Comparison of ENCODE assay signal across 18 cellular contexts in the genomic region with DNA sequence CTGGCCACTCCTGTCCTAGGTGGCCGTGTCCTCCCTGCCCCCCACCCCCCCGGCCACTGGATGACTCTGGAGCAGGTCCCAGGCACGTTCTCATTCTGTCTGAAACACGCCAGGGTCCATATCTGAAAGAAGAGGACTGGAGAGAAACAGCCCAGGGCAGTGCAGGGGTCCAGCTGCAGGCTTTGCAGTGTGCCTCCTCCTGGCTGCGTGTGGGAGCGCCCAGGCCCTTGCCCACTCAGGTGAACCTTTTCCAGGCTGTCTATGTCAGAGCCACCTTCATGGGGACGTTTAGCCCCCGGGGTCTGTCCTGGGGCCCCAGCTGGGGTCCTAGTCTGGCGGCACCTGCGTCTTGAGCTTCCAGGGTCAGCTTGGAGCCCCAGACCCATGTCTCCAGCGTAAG. TPM values are rescaled to one million over a fixed set of nuclear protein-coding genes. Genes with fewer than 3 reads are reported as not detected.
A peak's percentile ranks its signal among the peaks of the same experiment; 100 is the strongest.
DNase-seq lines count a peak whose midpoint lies in the region; ATAC-seq and TF ChIP-seq lines count a peak whose summit lies in the region.
"Had no signal": no experiment of that assay in that cellular context is flagged by ENCODE, and none has a peak within 500 bp of the region (broad histone marks: within the 10 kb centered on the region; RNA-seq: fewer than 3 reads in every experiment).

No MANE protein-coding gene starts in this region.

- WGBS in right lobe of liver (ENCODE audit: insufficient coverage, low coverage, low lambda C conversion rate, missing lambda C conversion rate), result 22% methylated on average over 5 of the region's 11 CpGs
- WGBS in upper lobe of left lung, 2 donors, result 83% methylated on average over 11 of the region's 11 CpGs; no CpG with 5 or more reads in 1 of the 2 donors

- no peak for TF ChIP-seq CTCF in cardiac muscle cell (IDR thresholded peaks at IDR 0.05; ENCODE audit: low read depth, low read length)
- peak; percentile 4 for TF ChIP-seq CTCF in astrocyte of the spinal cord (IDR thresholded peaks at IDR 0.05; ENCODE audit: low read depth, low read length)
- TF ChIP-seq CTCF in right lobe of liver (IDR thresholded peaks at IDR 0.05), result peak in 1 of 4 donors; percentile 7
- peak in 2 of 6 experiments; percentile 6 to 14 for TF ChIP-seq CTCF in upper lobe of left lung (IDR thresholded peaks at IDR 0.05)

- TF ChIP-seq EP300 in upper lobe of left lung (IDR thresholded peaks at IDR 0.05), result no peak

- H3K27me3 ChIP-seq in cardiac muscle cell (no peaks in the 10 kb centered on the region), right lobe of liver (no peaks in the 10 kb centered on the region), upper lobe of left lung (no peaks in the 10 kb centered on the region)

- H3K4me3 ChIP-seq in cardiac muscle cell (no peak overlapping the region), astrocyte of the spinal cord (ENCODE audit: low read depth, low read length) (no peak overlapping the region), right lobe of liver (peak overlapping the region in 2 of 3 donors; percentile 32 to 66), upper lobe of left lung (no peak overlapping the region)

- ATAC-seq in Right ventricle myocardium inferior, result no peak
- peak in 3 of 4 donors; percentile 13 to 41 (median 22) for ATAC-seq in right lobe of liver
- ATAC-seq in upper lobe of left lung (ENCODE audit: low FRiP score in 2 of 2), result no peak
- ATAC-seq in HG02852 (IDR thresholded peaks at IDR 0.05; ENCODE audit: unreplicated experiment), result no peak
- ATAC-seq: PC-3; stimulated activated naive B cell treated with anti-CD40 and anti-IgM and Interleukin-4, amounts not matched to agents 10 μg/mL and 1 μg/mL and 100 μg/mL, for 72 hours had no signal

- H3K27ac ChIP-seq in cardiac muscle cell, result peak overlapping the region; percentile 82
- H3K27ac ChIP-seq in right lobe of liver, result peak overlapping the region; percentile 92 to 94 (median 94)
- H3K27ac ChIP-seq in upper lobe of left lung, result peak overlapping the region in 2 of 4 donors; percentile 43 to 59

- in situ Hi-C loops in astrocyte of the spinal cord (cut with HindIII; ENCODE audit: low sequenced_read_pairs), result no loop called here

- intact Hi-C loops in Right ventricle myocardium inferior (cut with DNase I) (no loop called here), right lobe of liver (cut with DNase I) (loop anchor here in 1 of 2 donors (10.0 kb wide), 1 partner anchor 51 kb away; no protein-coding TSS in a partner anchor)

- H3K9me3 ChIP-seq in cardiac muscle cell (ENCODE audit: low read depth) (no peaks in the 10 kb centered on the region), right lobe of liver (no peaks in the 10 kb centered on the region), upper lobe of left lung (no peaks in the 10 kb centered on the region)

- H3K36me3 ChIP-seq in cardiac muscle cell (no peaks in the 10 kb centered on the region), right lobe of liver (no peaks in the 10 kb centered on the region), upper lobe of left lung (peaks cover 0 to 5% (median 0%) of the 10 kb centered on the region in 4 donors)

- TF ChIP-seq POLR2A in right lobe of liver (IDR thresholded peaks at IDR 0.05), result no peak
- no peak for TF ChIP-seq POLR2A in upper lobe of left lung (IDR thresholded peaks at IDR 0.05)

- H3K4me1 ChIP-seq in cardiac muscle cell (ENCODE audit: low read depth) (peaks cover 24% of the 10 kb centered on the region), right lobe of liver (peaks cover 0 to 26% (median 2%) of the 10 kb centered on the region in 4 donors), upper lobe of left lung (peaks cover 0 to 17% (median 6%) of the 10 kb centered on the region in 4 donors)

- peak in 1 of 2 donors; percentile 57 for DNase-seq in cardiac muscle cell (ENCODE audit: low read depth in 1 of 2, low spot score in 1 of 2)
- DNase-seq in Right ventricle myocardium inferior (ENCODE audit: missing footprints), result no peak
- DNase-seq in astrocyte of the spinal cord (ENCODE audit: low read depth, low spot score), result no peak
- DNase-seq in right lobe of liver, result peak in 2 of 3 donors; percentile 38 to 52
- DNase-seq in upper lobe of left lung, result peak; percentile 46 to 61
- DNase-seq in cerebellar cortex (ENCODE audit: low spot score), result no peak
- DNase-seq in T-helper 9 cell, result no peak
- DNase-seq: activated CD4-positive, alpha-beta T cell treated with anti-CD3 and anti-CD28 coated beads for 1 hour; activated naive CD8-positive, alpha-beta T cell treated with anti-CD3 and anti-CD28 coated beads, Interleukin-2, amount 10 ng/mL, durations not matched to agents 7 days and 5 days; activated T-cell treated with anti-CD3 and anti-CD28 coated beads, Interleukin-2, amount 50 U/mL, for 1 hour; cerebellar nuclear complex; KG1; kidney glomerular epithelial cell; NCI-H1436 treated with DMSO at 0.1 percent for 48 hours; NCI-H446 treated with DMSO at 0.1 percent for 48 hours; PC-3; stimulated activated naive B cell treated with anti-CD40 and anti-IgM and Interleukin-4, amounts not matched to agents 10 μg/mL and 1 μg/mL and 100 μg/mL, for 72 hours had no signal

RNA-seq across cellular contexts. Expression of a gene that starts 15.6 kb away (rescaled TPM):
- total RNA-seq in cardiac muscle cell (49.3 and 79.3 TPM in 2 replicates), Right ventricle myocardium inferior (80.0 TPM), right lobe of liver (10 to 100 TPM; 29.7 to 72.0 (median 34.8) TPM), upper lobe of left lung (100 to 1,000 TPM in 3 of 6 donors, 10 to 100 TPM in 3; 59.8 to 302 (median 104) TPM)
- 51.8 and 57.5 TPM in 2 replicates for polyA plus RNA-seq in cardiac muscle cell

Comparison
In these comparisons a context has a peak if more than half of its experiments do, and no peak if none do; other contexts are left out.
1. DNase-seq: peak in right lobe of liver (2 of 3) and upper lobe of left lung (2 of 2); none in Right ventricle myocardium inferior (single experiment), astrocyte of the spinal cord (single experiment), cerebellar cortex (single experiment) and T-helper 9 cell (single experiment).
2. H3K4me3 ChIP-seq: peak in right lobe of liver (2 of 3); none in cardiac muscle cell (single experiment), astrocyte of the spinal cord (single experiment) and upper lobe of left lung (0 of 4).
3. ATAC-seq: peak in right lobe of liver (3 of 4); none in Right ventricle myocardium inferior (single experiment), upper lobe of left lung (0 of 2) and HG02852 (single experiment).